In the genomic region with DNA sequence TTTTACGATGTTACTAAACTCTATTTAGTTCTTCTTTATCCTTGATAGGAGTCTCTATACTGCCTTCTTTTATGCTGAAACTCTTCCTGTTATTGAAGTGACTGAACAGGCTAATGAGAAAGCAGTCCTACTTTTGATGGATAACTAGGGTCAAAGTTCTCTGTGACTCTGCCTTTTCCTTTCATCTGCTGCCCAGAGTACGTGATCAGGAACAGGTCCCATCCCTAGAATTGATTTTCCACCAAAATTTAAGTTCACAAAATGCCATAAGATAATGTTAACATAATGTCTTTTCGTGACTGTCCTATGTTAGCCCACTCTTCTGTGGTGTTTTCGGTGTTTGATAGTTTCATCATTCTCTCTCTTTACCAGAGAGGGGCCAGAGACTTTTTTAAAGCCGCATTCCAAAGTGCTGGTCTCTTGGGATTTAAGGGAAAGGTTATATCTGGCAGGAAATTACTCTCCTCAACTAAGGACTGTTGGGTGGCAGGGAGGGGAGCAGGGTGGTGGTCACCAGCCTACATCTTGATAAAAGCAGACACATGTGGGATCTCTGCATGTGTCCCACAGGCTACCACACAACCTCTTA, we compare ENCODE assay signal across 1 cellular context.
TF ChIP-seq lines count a peak whose summit lies in the region.

No MANE protein-coding gene starts in this region.

TF ChIP-seq in HepG2, 621 proteins besides CTCF, POLR2A, EP300 and RAD21 (continued from another document and continues in another):
- no peak for TF ChIP-seq BORCS8-MEF2B (CRISPR knock-in tag; IDR thresholded peaks at IDR 0.05)
- TF ChIP-seq, protein P1, sequence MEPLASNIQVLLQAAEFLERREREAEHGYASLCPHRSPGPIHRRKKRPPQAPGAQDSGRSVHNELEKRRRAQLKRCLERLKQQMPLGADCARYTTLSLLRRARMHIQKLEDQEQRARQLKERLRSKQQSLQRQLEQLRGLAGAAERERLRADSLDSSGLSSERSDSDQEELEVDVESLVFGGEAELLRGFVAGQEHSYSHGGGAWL (CRISPR knock-in tag; IDR thresholded peaks at IDR 0.05), result no peak
- TF ChIP-seq, protein P2, sequence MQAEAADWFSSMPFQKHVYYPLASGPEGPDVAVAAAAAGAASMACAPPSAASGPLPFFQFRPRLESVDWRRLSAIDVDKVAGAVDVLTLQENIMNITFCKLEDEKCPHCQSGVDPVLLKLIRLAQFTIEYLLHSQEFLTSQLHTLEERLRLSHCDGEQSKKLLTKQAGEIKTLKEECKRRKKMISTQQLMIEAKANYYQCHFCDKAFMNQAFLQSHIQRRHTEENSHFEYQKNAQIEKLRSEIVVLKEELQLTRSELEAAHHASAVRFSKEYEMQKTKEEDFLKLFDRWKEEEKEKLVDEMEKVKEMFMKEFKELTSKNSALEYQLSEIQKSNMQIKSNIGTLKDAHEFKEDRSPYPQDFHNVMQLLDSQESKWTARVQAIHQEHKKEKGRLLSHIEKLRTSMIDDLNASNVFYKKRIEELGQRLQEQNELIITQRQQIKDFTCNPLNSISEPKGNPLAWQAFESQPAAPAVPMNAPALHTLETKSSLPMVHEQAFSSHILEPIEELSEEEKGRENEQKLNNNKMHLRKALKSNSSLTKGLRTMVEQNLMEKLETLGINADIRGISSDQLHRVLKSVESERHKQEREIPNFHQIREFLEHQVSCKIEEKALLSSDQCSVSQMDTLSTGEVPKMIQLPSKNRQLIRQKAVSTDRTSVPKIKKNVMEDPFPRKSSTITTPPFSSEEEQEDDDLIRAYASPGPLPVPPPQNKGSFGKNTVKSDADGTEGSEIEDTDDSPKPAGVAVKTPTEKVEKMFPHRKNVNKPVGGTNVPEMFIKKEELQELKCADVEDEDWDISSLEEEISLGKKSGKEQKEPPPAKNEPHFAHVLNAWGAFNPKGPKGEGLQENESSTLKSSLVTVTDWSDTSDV (CRISPR knock-in tag; IDR thresholded peaks at IDR 0.05), result no peak
- TF ChIP-seq ZNF205 (CRISPR knock-in tag; IDR thresholded peaks at IDR 0.05), result 0 out of 2 replicates have a peak, but pooled peaks have one; percentile 20
- TF ChIP-seq NFYC (CRISPR knock-in tag; IDR thresholded peaks at IDR 0.05), result no peak
- TF ChIP-seq, protein P3, sequence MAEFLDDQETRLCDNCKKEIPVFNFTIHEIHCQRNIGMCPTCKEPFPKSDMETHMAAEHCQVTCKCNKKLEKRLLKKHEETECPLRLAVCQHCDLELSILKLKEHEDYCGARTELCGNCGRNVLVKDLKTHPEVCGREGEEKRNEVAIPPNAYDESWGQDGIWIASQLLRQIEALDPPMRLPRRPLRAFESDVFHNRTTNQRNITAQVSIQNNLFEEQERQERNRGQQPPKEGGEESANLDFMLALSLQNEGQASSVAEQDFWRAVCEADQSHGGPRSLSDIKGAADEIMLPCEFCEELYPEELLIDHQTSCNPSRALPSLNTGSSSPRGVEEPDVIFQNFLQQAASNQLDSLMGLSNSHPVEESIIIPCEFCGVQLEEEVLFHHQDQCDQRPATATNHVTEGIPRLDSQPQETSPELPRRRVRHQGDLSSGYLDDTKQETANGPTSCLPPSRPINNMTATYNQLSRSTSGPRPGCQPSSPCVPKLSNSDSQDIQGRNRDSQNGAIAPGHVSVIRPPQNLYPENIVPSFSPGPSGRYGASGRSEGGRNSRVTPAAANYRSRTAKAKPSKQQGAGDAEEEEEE (CRISPR knock-in tag; IDR thresholded peaks at IDR 0.05; ENCODE audit: borderline replicate concordance), result no peak
- TF ChIP-seq, protein P4, sequence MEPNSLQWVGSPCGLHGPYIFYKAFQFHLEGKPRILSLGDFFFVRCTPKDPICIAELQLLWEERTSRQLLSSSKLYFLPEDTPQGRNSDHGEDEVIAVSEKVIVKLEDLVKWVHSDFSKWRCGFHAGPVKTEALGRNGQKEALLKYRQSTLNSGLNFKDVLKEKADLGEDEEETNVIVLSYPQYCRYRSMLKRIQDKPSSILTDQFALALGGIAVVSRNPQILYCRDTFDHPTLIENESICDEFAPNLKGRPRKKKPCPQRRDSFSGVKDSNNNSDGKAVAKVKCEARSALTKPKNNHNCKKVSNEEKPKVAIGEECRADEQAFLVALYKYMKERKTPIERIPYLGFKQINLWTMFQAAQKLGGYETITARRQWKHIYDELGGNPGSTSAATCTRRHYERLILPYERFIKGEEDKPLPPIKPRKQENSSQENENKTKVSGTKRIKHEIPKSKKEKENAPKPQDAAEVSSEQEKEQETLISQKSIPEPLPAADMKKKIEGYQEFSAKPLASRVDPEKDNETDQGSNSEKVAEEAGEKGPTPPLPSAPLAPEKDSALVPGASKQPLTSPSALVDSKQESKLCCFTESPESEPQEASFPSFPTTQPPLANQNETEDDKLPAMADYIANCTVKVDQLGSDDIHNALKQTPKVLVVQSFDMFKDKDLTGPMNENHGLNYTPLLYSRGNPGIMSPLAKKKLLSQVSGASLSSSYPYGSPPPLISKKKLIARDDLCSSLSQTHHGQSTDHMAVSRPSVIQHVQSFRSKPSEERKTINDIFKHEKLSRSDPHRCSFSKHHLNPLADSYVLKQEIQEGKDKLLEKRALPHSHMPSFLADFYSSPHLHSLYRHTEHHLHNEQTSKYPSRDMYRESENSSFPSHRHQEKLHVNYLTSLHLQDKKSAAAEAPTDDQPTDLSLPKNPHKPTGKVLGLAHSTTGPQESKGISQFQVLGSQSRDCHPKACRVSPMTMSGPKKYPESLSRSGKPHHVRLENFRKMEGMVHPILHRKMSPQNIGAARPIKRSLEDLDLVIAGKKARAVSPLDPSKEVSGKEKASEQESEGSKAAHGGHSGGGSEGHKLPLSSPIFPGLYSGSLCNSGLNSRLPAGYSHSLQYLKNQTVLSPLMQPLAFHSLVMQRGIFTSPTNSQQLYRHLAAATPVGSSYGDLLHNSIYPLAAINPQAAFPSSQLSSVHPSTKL (CRISPR knock-in tag; IDR thresholded peaks at IDR 0.05), result peak; percentile 94
- peak; percentile 57; the same call in 1 of the 2 replicates for TF ChIP-seq POGZ (CRISPR knock-in tag; IDR thresholded peaks at IDR 0.05)
- TF ChIP-seq ZNF850 (CRISPR knock-in tag; conservative IDR thresholded peaks at IDR 0.05), result no peak
- TF ChIP-seq SNRNP70 (IDR thresholded peaks at IDR 0.05; ENCODE audit: low read depth, low read length), result no peak
- no peak for TF ChIP-seq CAMTA2 (CRISPR knock-in tag; IDR thresholded peaks at IDR 0.05; ENCODE audit: borderline replicate concordance)
- no peak for TF ChIP-seq SMC3 (IDR thresholded peaks at IDR 0.05; ENCODE audit: low read length)
- no peak for TF ChIP-seq ZNF678 (CRISPR knock-in tag; IDR thresholded peaks at IDR 0.05)
- TF ChIP-seq ZNF121 (CRISPR knock-in tag; IDR thresholded peaks at IDR 0.05), result no peak
- no peak for TF ChIP-seq ZNF615 (CRISPR knock-in tag; IDR thresholded peaks at IDR 0.05; ENCODE audit: borderline replicate concordance)
- TF ChIP-seq, protein P5, sequence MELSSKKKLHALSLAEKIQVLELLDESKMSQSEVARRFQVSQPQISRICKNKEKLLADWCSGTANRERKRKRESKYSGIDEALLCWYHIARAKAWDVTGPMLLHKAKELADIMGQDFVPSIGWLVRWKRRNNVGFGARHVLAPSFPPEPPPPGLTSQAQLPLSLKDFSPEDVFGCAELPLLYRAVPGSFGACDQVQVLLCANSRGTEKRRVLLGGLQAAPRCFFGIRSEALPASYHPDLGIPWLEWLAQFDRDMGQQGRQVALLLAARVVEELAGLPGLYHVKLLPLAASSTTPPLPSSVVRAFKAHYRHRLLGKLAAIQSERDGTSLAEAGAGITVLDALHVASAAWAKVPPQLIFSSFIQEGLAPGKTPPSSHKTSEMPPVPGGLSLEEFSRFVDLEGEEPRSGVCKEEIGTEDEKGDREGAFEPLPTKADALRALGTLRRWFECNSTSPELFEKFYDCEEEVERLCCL (CRISPR knock-in tag; IDR thresholded peaks at IDR 0.05; ENCODE audit: borderline replicate concordance), result no peak
- TF ChIP-seq, protein P6, sequence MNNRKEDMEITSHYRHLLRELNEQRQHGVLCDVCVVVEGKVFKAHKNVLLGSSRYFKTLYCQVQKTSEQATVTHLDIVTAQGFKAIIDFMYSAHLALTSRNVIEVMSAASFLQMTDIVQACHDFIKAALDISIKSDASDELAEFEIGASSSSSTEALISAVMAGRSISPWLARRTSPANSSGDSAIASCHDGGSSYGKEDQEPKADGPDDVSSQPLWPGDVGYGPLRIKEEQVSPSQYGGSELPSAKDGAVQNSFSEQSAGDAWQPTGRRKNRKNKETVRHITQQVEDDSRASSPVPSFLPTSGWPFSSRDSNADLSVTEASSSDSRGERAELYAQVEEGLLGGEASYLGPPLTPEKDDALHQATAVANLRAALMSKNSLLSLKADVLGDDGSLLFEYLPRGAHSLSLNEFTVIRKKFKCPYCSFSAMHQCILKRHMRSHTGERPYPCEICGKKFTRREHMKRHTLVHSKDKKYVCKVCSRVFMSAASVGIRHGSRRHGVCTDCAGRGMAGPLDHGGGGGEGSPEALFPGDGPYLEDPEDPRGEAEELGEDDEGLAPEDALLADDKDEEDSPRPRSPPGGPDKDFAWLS (CRISPR knock-in tag; IDR thresholded peaks at IDR 0.05; ENCODE audit: borderline replicate concordance), result no peak
- no peak for TF ChIP-seq ZFAT (CRISPR knock-in tag; conservative IDR thresholded peaks at IDR 0.05)
- TF ChIP-seq ZNF329 (CRISPR knock-in tag; IDR thresholded peaks at IDR 0.05; ENCODE audit: low read depth), result no peak
- TF ChIP-seq ASH2L (IDR thresholded peaks at IDR 0.05; ENCODE audit: insufficient read length, low read depth, low read length), result peak; percentile 73
- TF ChIP-seq, protein P7, sequence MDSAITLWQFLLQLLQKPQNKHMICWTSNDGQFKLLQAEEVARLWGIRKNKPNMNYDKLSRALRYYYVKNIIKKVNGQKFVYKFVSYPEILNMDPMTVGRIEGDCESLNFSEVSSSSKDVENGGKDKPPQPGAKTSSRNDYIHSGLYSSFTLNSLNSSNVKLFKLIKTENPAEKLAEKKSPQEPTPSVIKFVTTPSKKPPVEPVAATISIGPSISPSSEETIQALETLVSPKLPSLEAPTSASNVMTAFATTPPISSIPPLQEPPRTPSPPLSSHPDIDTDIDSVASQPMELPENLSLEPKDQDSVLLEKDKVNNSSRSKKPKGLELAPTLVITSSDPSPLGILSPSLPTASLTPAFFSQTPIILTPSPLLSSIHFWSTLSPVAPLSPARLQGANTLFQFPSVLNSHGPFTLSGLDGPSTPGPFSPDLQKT (CRISPR knock-in tag; IDR thresholded peaks at IDR 0.05; ENCODE audit: borderline replicate concordance), result no peak
- TF ChIP-seq SOX13 (IDR thresholded peaks at IDR 0.05), result peak; percentile 71
- peak in 1 of 2 experiments; percentile 72; a peak in 2 of 4 replicates for TF ChIP-seq SOX13 (CRISPR knock-in tag; conservative IDR thresholded peaks at IDR 0.05 in 1 of 2, IDR thresholded peaks at IDR 0.05 in 1 of 2)
- TF ChIP-seq DMAP1 (CRISPR knock-in tag; IDR thresholded peaks at IDR 0.05), result peak; percentile 74; the same call in 1 of the 2 replicates
- no peak for TF ChIP-seq RORA (CRISPR knock-in tag; IDR thresholded peaks at IDR 0.05)
- TF ChIP-seq, protein P8, sequence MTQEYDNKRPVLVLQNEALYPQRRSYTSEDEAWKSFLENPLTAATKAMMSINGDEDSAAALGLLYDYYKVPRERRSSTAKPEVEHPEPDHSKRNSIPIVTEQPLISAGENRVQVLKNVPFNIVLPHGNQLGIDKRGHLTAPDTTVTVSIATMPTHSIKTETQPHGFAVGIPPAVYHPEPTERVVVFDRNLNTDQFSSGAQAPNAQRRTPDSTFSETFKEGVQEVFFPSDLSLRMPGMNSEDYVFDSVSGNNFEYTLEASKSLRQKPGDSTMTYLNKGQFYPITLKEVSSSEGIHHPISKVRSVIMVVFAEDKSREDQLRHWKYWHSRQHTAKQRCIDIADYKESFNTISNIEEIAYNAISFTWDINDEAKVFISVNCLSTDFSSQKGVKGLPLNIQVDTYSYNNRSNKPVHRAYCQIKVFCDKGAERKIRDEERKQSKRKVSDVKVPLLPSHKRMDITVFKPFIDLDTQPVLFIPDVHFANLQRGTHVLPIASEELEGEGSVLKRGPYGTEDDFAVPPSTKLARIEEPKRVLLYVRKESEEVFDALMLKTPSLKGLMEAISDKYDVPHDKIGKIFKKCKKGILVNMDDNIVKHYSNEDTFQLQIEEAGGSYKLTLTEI (CRISPR knock-in tag; conservative IDR thresholded peaks at IDR 0.05), result no peak
- TF ChIP-seq, protein P9, sequence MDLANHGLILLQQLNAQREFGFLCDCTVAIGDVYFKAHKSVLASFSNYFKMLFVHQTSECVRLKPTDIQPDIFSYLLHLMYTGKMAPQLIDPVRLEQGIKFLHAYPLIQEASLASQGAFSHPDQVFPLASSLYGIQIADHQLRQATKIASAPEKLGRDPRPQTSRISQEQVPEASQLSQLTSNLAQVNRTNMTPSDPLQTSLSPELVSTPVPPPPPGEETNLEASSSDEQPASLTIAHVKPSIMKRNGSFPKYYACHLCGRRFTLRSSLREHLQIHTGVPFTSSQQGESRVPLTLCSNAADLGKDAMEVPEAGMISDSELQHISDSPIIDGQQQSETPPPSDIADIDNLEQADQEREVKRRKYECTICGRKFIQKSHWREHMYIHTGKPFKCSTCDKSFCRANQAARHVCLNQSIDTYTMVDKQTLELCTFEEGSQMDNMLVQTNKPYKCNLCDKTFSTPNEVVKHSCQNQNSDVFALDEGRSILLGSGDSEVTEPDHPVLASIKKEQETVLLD (CRISPR knock-in tag; IDR thresholded peaks at IDR 0.05; ENCODE audit: low read depth), result no peak
- TF ChIP-seq KDM5A (IDR thresholded peaks at IDR 0.05; ENCODE audit: borderline replicate concordance, low read length), result no peak
- no peak for TF ChIP-seq ZNF776 (CRISPR knock-in tag; IDR thresholded peaks at IDR 0.05)
- TF ChIP-seq, protein P10, sequence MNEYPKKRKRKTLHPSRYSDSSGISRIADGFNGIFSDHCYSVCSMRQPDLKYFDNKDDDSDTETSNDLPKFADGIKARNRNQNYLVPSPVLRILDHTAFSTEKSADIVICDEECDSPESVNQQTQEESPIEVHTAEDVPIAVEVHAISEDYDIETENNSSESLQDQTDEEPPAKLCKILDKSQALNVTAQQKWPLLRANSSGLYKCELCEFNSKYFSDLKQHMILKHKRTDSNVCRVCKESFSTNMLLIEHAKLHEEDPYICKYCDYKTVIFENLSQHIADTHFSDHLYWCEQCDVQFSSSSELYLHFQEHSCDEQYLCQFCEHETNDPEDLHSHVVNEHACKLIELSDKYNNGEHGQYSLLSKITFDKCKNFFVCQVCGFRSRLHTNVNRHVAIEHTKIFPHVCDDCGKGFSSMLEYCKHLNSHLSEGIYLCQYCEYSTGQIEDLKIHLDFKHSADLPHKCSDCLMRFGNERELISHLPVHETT (CRISPR knock-in tag; conservative IDR thresholded peaks at IDR 0.05), result no peak
- TF ChIP-seq ZNF816 (CRISPR knock-in tag; IDR thresholded peaks at IDR 0.05; ENCODE audit: borderline replicate concordance), result no peak
- TF ChIP-seq, protein P11, sequence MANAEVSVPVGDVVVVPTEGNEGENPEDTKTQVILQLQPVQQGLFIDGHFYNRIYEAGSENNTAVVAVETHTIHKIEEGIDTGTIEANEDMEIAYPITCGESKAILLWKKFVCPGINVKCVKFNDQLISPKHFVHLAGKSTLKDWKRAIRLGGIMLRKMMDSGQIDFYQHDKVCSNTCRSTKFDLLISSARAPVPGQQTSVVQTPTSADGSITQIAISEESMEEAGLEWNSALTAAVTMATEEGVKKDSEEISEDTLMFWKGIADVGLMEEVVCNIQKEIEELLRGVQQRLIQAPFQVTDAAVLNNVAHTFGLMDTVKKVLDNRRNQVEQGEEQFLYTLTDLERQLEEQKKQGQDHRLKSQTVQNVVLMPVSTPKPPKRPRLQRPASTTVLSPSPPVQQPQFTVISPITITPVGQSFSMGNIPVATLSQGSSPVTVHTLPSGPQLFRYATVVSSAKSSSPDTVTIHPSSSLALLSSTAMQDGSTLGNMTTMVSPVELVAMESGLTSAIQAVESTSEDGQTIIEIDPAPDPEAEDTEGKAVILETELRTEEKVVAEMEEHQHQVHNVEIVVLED (CRISPR knock-in tag; IDR thresholded peaks at IDR 0.05; ENCODE audit: borderline replicate concordance), result no peak; the same call in 1 of the 2 replicates
- TF ChIP-seq, protein P12, sequence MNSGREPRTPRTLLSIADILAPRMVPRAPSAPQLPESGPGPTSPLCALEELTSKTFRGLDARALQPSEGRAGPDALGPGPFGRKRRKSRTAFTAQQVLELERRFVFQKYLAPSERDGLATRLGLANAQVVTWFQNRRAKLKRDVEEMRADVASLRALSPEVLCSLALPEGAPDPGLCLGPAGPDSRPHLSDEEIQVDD (CRISPR knock-in tag; IDR thresholded peaks at IDR 0.05; ENCODE audit: borderline replicate concordance), result no peak
- no peak for TF ChIP-seq ZBTB21 (CRISPR knock-in tag; IDR thresholded peaks at IDR 0.05)
- no peak for TF ChIP-seq RBM39 (IDR thresholded peaks at IDR 0.05; ENCODE audit: low read depth, low read length, poor library complexity, severe bottlenecking)
